ENCODE assay signal across 8 cellular contexts in genomic region chr17:64063766-64064224, GRCh38. TPM values are rescaled to one million over a fixed set of nuclear protein-coding genes. Genes with fewer than 3 reads are reported as not detected.
DNase-seq lines count a peak whose midpoint lies in the region; ATAC-seq, FAIRE-seq and TF ChIP-seq lines count a peak whose summit lies in the region.

No MANE protein-coding gene starts in this region.

- H3K9me3 ChIP-seq in OCI-LY3 (ENCODE audit: insufficient read depth, low read length) = peaks cover 3% of the 10 kb centered on the region; the same call in 1 of the 2 replicates
- H3K9me3 ChIP-seq in left ventricle myocardium inferior (replicated peaks) = peaks cover 5% of the 10 kb centered on the region
- H3K9me3 ChIP-seq in small intestine (ENCODE audit: control insufficient read depth, low read depth) = no peaks in the 10 kb centered on the region

- DNase-seq in GM06990 (ENCODE audit: extremely low read depth, insufficient read length) (peak; percentile 52), left ventricle myocardium inferior (peak; percentile 45), small intestine (peak; percentile 78)
- DNase-seq in activated naive CD4-positive, alpha-beta T cell treated with anti-CD3 and anti-CD28 coated beads, Interleukin-2, amount 10 ng/mL, durations not matched to agents 7 days and 5 days = peak; percentile 76

- no peaks in the 10 kb centered on the region for H3K27me3 Mint-ChIP-seq in activated naive CD4-positive, alpha-beta T cell treated with anti-CD3 and anti-CD28 coated beads, Interleukin-2, amount 10 ng/mL, durations not matched to agents 7 days and 5 days

- H3K27me3 ChIP-seq in GM06990 (replicated peaks; ENCODE audit: control insufficient read depth, insufficient read depth, low read length) = no peaks in the 10 kb centered on the region
- H3K27me3 ChIP-seq in OCI-LY3 (ENCODE audit: low read depth, low read length) = no peaks in the 10 kb centered on the region
- H3K27me3 ChIP-seq in left ventricle myocardium inferior (ENCODE audit: low read depth) = no peaks in the 10 kb centered on the region
- no peaks in the 10 kb centered on the region for H3K27me3 ChIP-seq in small intestine (ENCODE audit: control insufficient read depth in 2 of 2, insufficient read depth in 2 of 2, low read length in 2 of 2)

- H3K9ac ChIP-seq in OCI-LY3 (ENCODE audit: low read length) = peak overlapping the region; percentile 62

- ATAC-seq in HG02840 (IDR thresholded peaks at IDR 0.05; ENCODE audit: low FRiP score, unreplicated experiment) (no peak), GM21390 (IDR thresholded peaks at IDR 0.05; ENCODE audit: unreplicated experiment) (no peak), GM21786 (IDR thresholded peaks at IDR 0.05; ENCODE audit: unreplicated experiment) (no peak)

- H3K27ac ChIP-seq in OCI-LY3 (ENCODE audit: low read length) (peak overlapping the region; percentile 89), left ventricle myocardium inferior (replicated peaks) (no peak overlapping the region), small intestine (ENCODE audit: low read depth in 1 of 2, low read length in 1 of 2) (peak overlapping the region; percentile 91 to 93)

- H3K4me1 Mint-ChIP-seq in activated naive CD4-positive, alpha-beta T cell treated with anti-CD3 and anti-CD28 coated beads, Interleukin-2, amount 10 ng/mL, durations not matched to agents 7 days and 5 days = peaks cover 79% of the 10 kb centered on the region

- peaks cover 7% of the 10 kb centered on the region for H3K9me3 Mint-ChIP-seq in activated naive CD4-positive, alpha-beta T cell treated with anti-CD3 and anti-CD28 coated beads, Interleukin-2, amount 10 ng/mL, durations not matched to agents 7 days and 5 days

- no peak overlapping the region for H2AFZ ChIP-seq in OCI-LY3 (ENCODE audit: low read depth, low read length)

- CTCF ChIA-PET in activated naive CD4-positive, alpha-beta T cell treated with anti-CD3 and anti-CD28 coated beads, Interleukin-2, amount 10 ng/mL, durations not matched to agents 7 days and 5 days (lab: Charles Lee) = interaction anchor here (0.7 to 10.5 kb wide), 18 partner anchors 10 to 82 kb away, joined by 3 to 214 read pairs (median 6); partner anchors contain the start of gene ERN1

- intact Hi-C loops in left ventricle myocardium inferior (cut with micrococcal nuclease) = loop anchor here (5.0 kb wide), 1 partner anchor 69 kb away; the partner anchor contains the start of gene ERN1

- TF ChIP-seq CTCF in GM06990 (IDR thresholded peaks at IDR 0.05; ENCODE audit: insufficient read depth, low read length, poor library complexity, severe bottlenecking) (peak; percentile 48), OCI-LY3 (IDR thresholded peaks at IDR 0.05; ENCODE audit: low read depth, low read length) (peak; percentile 73), left ventricle myocardium inferior (IDR thresholded peaks at IDR 0.05; ENCODE audit: borderline replicate concordance) (peak; percentile 63)

- H3K4me1 ChIP-seq in OCI-LY3 (ENCODE audit: low read length) (peaks cover 64% of the 10 kb centered on the region), left ventricle myocardium inferior (no peaks in the 10 kb centered on the region), small intestine (ENCODE audit: control insufficient read depth in 2 of 2, insufficient read depth in 1 of 2, low read depth in 1 of 2, low read length in 1 of 2) (peaks cover 5 to 11% of the 10 kb centered on the region in 2 donors)

- H3K4me2 ChIP-seq in OCI-LY3 (ENCODE audit: low read length) = peak overlapping the region; percentile 69

- H3K4me3 ChIP-seq in GM06990 (replicated peaks; ENCODE audit: low read depth, low read length) = no peak overlapping the region
- no peak overlapping the region for H3K4me3 ChIP-seq in OCI-LY3 (ENCODE audit: low read length)
- H3K4me3 ChIP-seq in left ventricle myocardium inferior = no peak overlapping the region
- H3K4me3 ChIP-seq in small intestine (ENCODE audit: low read depth in 1 of 2, low read length in 2 of 2) = no peak overlapping the region

- no peaks in the 10 kb centered on the region for H3K79me2 ChIP-seq in OCI-LY3 (ENCODE audit: low read length)

- H4K20me1 ChIP-seq in OCI-LY3 (ENCODE audit: insufficient read depth, low read length) = no peaks in the 10 kb centered on the region

- H3K36me3 Mint-ChIP-seq in activated naive CD4-positive, alpha-beta T cell treated with anti-CD3 and anti-CD28 coated beads, Interleukin-2, amount 10 ng/mL, durations not matched to agents 7 days and 5 days = peaks cover 83% of the 10 kb centered on the region

- H3K4me3 Mint-ChIP-seq in activated naive CD4-positive, alpha-beta T cell treated with anti-CD3 and anti-CD28 coated beads, Interleukin-2, amount 10 ng/mL, durations not matched to agents 7 days and 5 days = no peak overlapping the region

- 12 to 41% (median 27%) methylated on average over 16 of the region's 16 CpGs for WGBS in small intestine, 3 donors

- peak overlapping the region; percentile 29 for H3K27ac Mint-ChIP-seq in activated naive CD4-positive, alpha-beta T cell treated with anti-CD3 and anti-CD28 coated beads, Interleukin-2, amount 10 ng/mL, durations not matched to agents 7 days and 5 days

- H3K36me3 ChIP-seq in GM06990 (ENCODE audit: control insufficient read depth, insufficient read depth, low read length) (peaks cover 19% of the 10 kb centered on the region), OCI-LY3 (replicated peaks; ENCODE audit: low read depth, low read length) (peaks cover 75% of the 10 kb centered on the region), left ventricle myocardium inferior (peaks cover 59% of the 10 kb centered on the region), small intestine (ENCODE audit: control insufficient read depth in 2 of 2, insufficient read depth in 2 of 2, low read length in 2 of 2) (peaks cover 3 to 9% of the 10 kb centered on the region in 2 donors)

- FAIRE-seq in small intestine (lab: Jason Lieb, UNC) = no peak

RNA-seq across cellular contexts. Expression of gene ICAM2, which starts 43.4 kb away (rescaled TPM):
- total RNA-seq in left ventricle myocardium inferior = 28.2 TPM
- polyA plus RNA-seq in small intestine = 10 to 100 TPM in 2 of 3 donors, 1 to 10 TPM in 1; 4.5 to 40.1 (median 10.8) TPM
